Comparison of ENCODE assay signal across 8 cellular contexts in genomic region chr4:173509031-173510001, GRCh38. TPM values are rescaled to one million over a fixed set of nuclear protein-coding genes. Genes with fewer than 3 reads are reported as not detected.
DNase-seq lines count a peak whose midpoint lies in the region; ATAC-seq, FAIRE-seq and TF ChIP-seq lines count a peak whose summit lies in the region.

No MANE protein-coding gene starts in this region.

- WGBS in GM12878 (ENCODE audit: insufficient coverage, insufficient replicate concordance, low lambda C conversion rate, missing lambda C conversion rate), result 7% methylated on average over 64 of the region's 72 CpGs

- H3K27me3 ChIP-seq in GM12878 (replicated peaks in 1 of 2; ENCODE audit: control insufficient read depth in 2 of 2, insufficient read depth in 2 of 2, low read length in 1 of 2), result peaks cover 10 to 22% of the 10 kb centered on the region in 2 experiments
- no peaks in the 10 kb centered on the region for H3K27me3 ChIP-seq in tibial artery

- SMC1A ChIA-PET in GM12878 (lab: Charles Lee; ENCODE audit: uncharacterized antibody, unreplicated experiment), result interaction anchor here (0.7 kb wide), 1 partner anchor 11 kb away, joined by 3 read pairs; no protein-coding TSS in a partner anchor

- RAD21 ChIA-PET in GM12878 (lab: Charles Lee; ENCODE audit: unreplicated experiment), result no interaction called here

- intact Hi-C loops in GM12878 (cut with micrococcal nuclease; ENCODE audit: unreplicated experiment) (loop anchor here (5.0 kb wide), 1 partner anchor 483 kb away; no protein-coding TSS in a partner anchor), tibial artery (cut with DNase I; ENCODE audit: low total_unique reads) (loop anchor here (5.0 to 10.0 kb wide), 5 partner anchors 175 to 648 kb away; partner anchors contain the start of gene HMGB2)

- no TSS peak for BruUV-seq in GM12878 (replicated peaks; lab: Mats Ljungman, UMichigan)

- in situ Hi-C loops in GM12878 (cut with MboI), result loop anchor here (25.0 kb wide), 1 partner anchor 803 kb away; no protein-coding TSS in a partner anchor

- peaks cover 14% of the 10 kb centered on the region for H3K4me1 ChIP-seq in GM12878 (ENCODE audit: control insufficient read depth, insufficient read depth, low read length)
- H3K4me1 ChIP-seq in tibial artery, result peaks cover 0 to 33% (median 15%) of the 10 kb centered on the region in 4 donors

- H3K36me3 ChIP-seq in GM12878 (ENCODE audit: control insufficient read depth in 2 of 2, insufficient read depth in 2 of 2, low read length in 1 of 2) (no peaks in the 10 kb centered on the region), tibial artery (peaks cover 0 to 8% (median 0%) of the 10 kb centered on the region in 3 donors)

- H4K20me1 ChIP-seq in GM12878 (ENCODE audit: control insufficient read depth, insufficient read depth), result no peaks in the 10 kb centered on the region

- CTCF ChIA-PET in GM12878 (lab: Yijun Ruan, JAX), result no interaction called here

- no peaks in the 10 kb centered on the region for H3K79me2 ChIP-seq in GM12878 (ENCODE audit: control insufficient read depth, insufficient read depth, low read length)

- H3K4me3 ChIP-seq in GM12865 (ENCODE audit: low read depth, low read length) (peak overlapping the region; percentile 52), GM12878 (no peak overlapping the region), tibial artery (peak overlapping the region; percentile 58 to 60)

- H3K9me3 ChIP-seq in GM12878 (replicated peaks; ENCODE audit: control insufficient read depth, insufficient read depth, low read length) (no peaks in the 10 kb centered on the region; the same call in 2 of the 3 replicates), tibial artery (no peaks in the 10 kb centered on the region)

- no peak for TF ChIP-seq EP300 in GM12878 (IDR thresholded peaks at IDR 0.05; ENCODE audit: borderline replicate concordance in 1 of 2, control insufficient read depth in 1 of 2, low read depth in 2 of 2, low read length in 2 of 2)

- H3K9ac ChIP-seq in GM12878 (ENCODE audit: control insufficient read depth, insufficient read depth, low read length), result no peak overlapping the region

- no peak for TF ChIP-seq CTCF in GM12865 (IDR thresholded peaks at IDR 0.05; ENCODE audit: insufficient read depth, low read depth, low read length, missing control alignments)
- no peak for TF ChIP-seq CTCF in GM12878 (IDR thresholded peaks at IDR 0.05 in 2 of 3, conservative IDR thresholded peaks at IDR 0.05 in 1 of 3; ENCODE audit: control insufficient read depth in 2 of 3, extremely low read depth in 1 of 3, insufficient read depth in 1 of 3, low read depth in 3 of 3, low read length in 3 of 3)
- TF ChIP-seq CTCF in tibial artery (IDR thresholded peaks at IDR 0.05), result no peak

- ATAC-seq in HG02759 (IDR thresholded peaks at IDR 0.05; ENCODE audit: unreplicated experiment) (peak; percentile 39), GM12878 (no peak)

- DNase-seq in GM12865 (ENCODE audit: low read depth), result peak; percentile 38
- no peak for DNase-seq in GM12878 (ENCODE audit: low read depth, low spot score)
- peak; percentile 82 for DNase-seq in left kidney (ENCODE audit: low read depth, low spot score)
- peak in 1 of 2 donors; percentile 76 for DNase-seq in tibial artery
- DNase-seq in HuH-7.5 (ENCODE audit: low spot score), result no peak
- no peak for DNase-seq in SW 1271 (lab: John Stamatoyannopoulos, UW)
- no peak for DNase-seq in cerebellar nuclear complex (lab: John Stamatoyannopoulos, UW)

- no peak for FAIRE-seq in GM12878 (lab: Jason Lieb, UNC)

- H2AFZ ChIP-seq in GM12878 (ENCODE audit: control insufficient read depth, low read depth, low read length), result no peak overlapping the region; the same call in 1 of the 2 replicates

- no peak overlapping the region for H3K27ac ChIP-seq in GM12878 (ENCODE audit: control insufficient read depth, insufficient read depth)
- H3K27ac ChIP-seq in tibial artery, result peak overlapping the region; percentile 81 to 86

- peak overlapping the region; percentile 35; the same call in 1 of the 2 replicates for H3K4me2 ChIP-seq in GM12878 (ENCODE audit: control insufficient read depth, insufficient read depth)

- no peak for TF ChIP-seq POLR2A in GM12878 (IDR thresholded peaks at IDR 0.05; ENCODE audit: low read depth, low read length)

- TF ChIP-seq RAD21 in GM12878 (IDR thresholded peaks at IDR 0.05; ENCODE audit: insufficient read depth, low read depth, low read length), result no peak

- POLR2A ChIA-PET in GM12878 (lab: Charles Lee), result no interaction called here

TF ChIP-seq in GM12878, 131 proteins besides CTCF, POLR2A, EP300 and RAD21:
- TF ChIP-seq SUZ12 (IDR thresholded peaks at IDR 0.05; ENCODE audit: unreplicated experiment), result peak; percentile 87
- no peak for TF ChIP-seq BCL11A (IDR thresholded peaks at IDR 0.05; ENCODE audit: low read depth, low read length)
- no peak for TF ChIP-seq RFX5 (IDR thresholded peaks at IDR 0.05; ENCODE audit: low read depth, low read length)
- TF ChIP-seq USF2 (IDR thresholded peaks at IDR 0.05; ENCODE audit: borderline replicate concordance, low read depth, low read length), result no peak
- no peak for TF ChIP-seq PML (IDR thresholded peaks at IDR 0.05; ENCODE audit: low read length)
- TF ChIP-seq BACH1 (IDR thresholded peaks at IDR 0.05; ENCODE audit: borderline replicate concordance), result no peak

RNA-seq across cellular contexts. Expression of gene HAND2, which starts 20.7 kb away (rescaled TPM):
- not detected in 2 replicates for total RNA-seq in GM12878 (2013; cell fraction: nucleolus; rRNA removed)
- total RNA-seq in GM12878 (2014; rRNA removed) (not detected in 2 replicates), GM12878 (2014; rRNA removed; fragmentation: Illumina TruSeq; extraction: Trizol) (not detected in 2 replicates), GM12878 (2021) (not detected in 2 replicates)
- not detected for polyA plus RNA-seq in GM12878 (2011; ENCODE audit: low read depth)
- polyA plus RNA-seq in GM12878 (2011; rRNA removed) (not detected in 2 replicates), GM12878 (2014; fragmentation: Illumina TruSeq; extraction: Trizol) (not detected in 2 replicates), GM12878 (2014; fragmentation: Nextera tagmentation; extraction: Ambion mirVana) (not detected), GM12878 (2014; rRNA removed) (not detected in 2 replicates), GM12878 (2016; fragmentation: Nextera tagmentation; extraction: Ambion mirVana) (under 1 TPM in 1 of 2 experiments, not detected in 1; 0.09 TPM)
- polyA plus RNA-seq in GM12878 (2011; cell fraction: cytosol; rRNA removed), result not detected in 2 replicates
- not detected in 2 replicates for polyA plus RNA-seq in GM12878 (2011; cell fraction: nucleus; rRNA removed)
- not detected in 2 replicates for polyA plus RNA-seq in GM12878 (2012)
- not detected in 2 replicates for polyA minus RNA-seq in GM12878 (2011; rRNA and poly(A)+ RNA removed)
- not detected in 2 replicates for polyA minus RNA-seq in GM12878 (2011; cell fraction: cytosol; rRNA and poly(A)+ RNA removed)
- polyA minus RNA-seq in GM12878 (2011; cell fraction: nucleus; rRNA and poly(A)+ RNA removed), result not detected in 2 replicates

Comparison
In these comparisons a context has a peak if more than half of its experiments do, and no peak if none do; other contexts are left out.
1. DNase-seq: peak in GM12865 (single experiment) and left kidney (single experiment); none in GM12878 (single experiment), HuH-7.5 (single experiment), SW 1271 (0 of 2) and cerebellar nuclear complex (0 of 2).